Comparison of ENCODE assay signal across 1 cellular context in genomic region chr2:10284108-10284870, GRCh38.
A peak's percentile ranks its signal among the peaks of the same experiment; 100 is the strongest.
TF ChIP-seq lines count a peak whose summit lies in the region.

No MANE protein-coding gene starts in this region.

TF ChIP-seq in HepG2, 621 proteins besides CTCF, POLR2A, EP300 and RAD21 (continued from another document):
- TF ChIP-seq, protein P1, sequence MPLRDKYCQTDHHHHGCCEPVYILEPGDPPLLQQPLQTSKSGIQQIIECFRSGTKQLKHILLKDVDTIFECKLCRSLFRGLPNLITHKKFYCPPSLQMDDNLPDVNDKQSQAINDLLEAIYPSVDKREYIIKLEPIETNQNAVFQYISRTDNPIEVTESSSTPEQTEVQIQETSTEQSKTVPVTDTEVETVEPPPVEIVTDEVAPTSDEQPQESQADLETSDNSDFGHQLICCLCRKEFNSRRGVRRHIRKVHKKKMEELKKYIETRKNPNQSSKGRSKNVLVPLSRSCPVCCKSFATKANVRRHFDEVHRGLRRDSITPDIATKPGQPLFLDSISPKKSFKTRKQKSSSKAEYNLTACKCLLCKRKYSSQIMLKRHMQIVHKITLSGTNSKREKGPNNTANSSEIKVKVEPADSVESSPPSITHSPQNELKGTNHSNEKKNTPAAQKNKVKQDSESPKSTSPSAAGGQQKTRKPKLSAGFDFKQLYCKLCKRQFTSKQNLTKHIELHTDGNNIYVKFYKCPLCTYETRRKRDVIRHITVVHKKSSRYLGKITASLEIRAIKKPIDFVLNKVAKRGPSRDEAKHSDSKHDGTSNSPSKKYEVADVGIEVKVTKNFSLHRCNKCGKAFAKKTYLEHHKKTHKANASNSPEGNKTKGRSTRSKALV (CRISPR knock-in tag; IDR thresholded peaks at IDR 0.05) = no peak
- TF ChIP-seq KLF9 (CRISPR knock-in tag; IDR thresholded peaks at IDR 0.05; ENCODE audit: low read depth) (no peak), ZMYM3 (CRISPR knock-in tag; IDR thresholded peaks at IDR 0.05) (no peak), GZF1 (CRISPR knock-in tag; IDR thresholded peaks at IDR 0.05) (no peak), HNRNPL (IDR thresholded peaks at IDR 0.05; ENCODE audit: low read depth, low read length) (peak; percentile 80), MAZ (IDR thresholded peaks at IDR 0.05; ENCODE audit: borderline replicate concordance, low read depth, low read length) (no peak), MAZ (CRISPR knock-in tag; IDR thresholded peaks at IDR 0.05; ENCODE audit: low read depth) (no peak), CSRNP1 (CRISPR knock-in tag; IDR thresholded peaks at IDR 0.05) (no peak), CENPX (CRISPR knock-in tag; IDR thresholded peaks at IDR 0.05) (no peak), ZNF205 (CRISPR knock-in tag; IDR thresholded peaks at IDR 0.05) (no peak), KAT8 (CRISPR knock-in tag; IDR thresholded peaks at IDR 0.05) (no peak), POLR2AphosphoS2 (IDR thresholded peaks at IDR 0.05; ENCODE audit: low read depth, low read length) (no peak), IRX3 (CRISPR knock-in tag; IDR thresholded peaks at IDR 0.05; ENCODE audit: borderline replicate concordance, low read depth) (no peak), ZNF317 (CRISPR knock-in tag; IDR thresholded peaks at IDR 0.05) (no peak), AGO2 (optimal IDR thresholded peaks at IDR 0.05; ENCODE audit: low read depth, low read length) (peak; percentile 39), NPAS2 (CRISPR knock-in tag; IDR thresholded peaks at IDR 0.05; ENCODE audit: borderline replicate concordance) (no peak), ZNF563 (CRISPR knock-in tag; IDR thresholded peaks at IDR 0.05) (peak; percentile 29; the same call in 1 of the 2 replicates), ZNF10 (CRISPR knock-in tag; IDR thresholded peaks at IDR 0.05; ENCODE audit: borderline replicate concordance, low read depth) (no peak), AHR (CRISPR knock-in tag; IDR thresholded peaks at IDR 0.05) (no peak), ZNF329 (CRISPR knock-in tag; IDR thresholded peaks at IDR 0.05; ENCODE audit: low read depth) (no peak), HIVEP1 (CRISPR knock-in tag; IDR thresholded peaks at IDR 0.05) (no peak)
- TF ChIP-seq, protein P2, sequence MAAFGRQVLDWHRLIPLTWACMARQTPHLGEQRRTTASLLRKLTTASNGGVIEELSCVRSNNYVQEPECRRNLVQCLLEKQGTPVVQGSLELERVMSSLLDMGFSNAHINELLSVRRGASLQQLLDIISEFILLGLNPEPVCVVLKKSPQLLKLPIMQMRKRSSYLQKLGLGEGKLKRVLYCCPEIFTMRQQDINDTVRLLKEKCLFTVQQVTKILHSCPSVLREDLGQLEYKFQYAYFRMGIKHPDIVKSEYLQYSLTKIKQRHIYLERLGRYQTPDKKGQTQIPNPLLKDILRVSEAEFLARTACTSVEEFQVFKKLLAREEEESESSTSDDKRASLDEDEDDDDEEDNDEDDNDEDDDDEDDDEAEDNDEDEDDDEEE (CRISPR knock-in tag; IDR thresholded peaks at IDR 0.05) = no peak
- TF ChIP-seq, protein P3, sequence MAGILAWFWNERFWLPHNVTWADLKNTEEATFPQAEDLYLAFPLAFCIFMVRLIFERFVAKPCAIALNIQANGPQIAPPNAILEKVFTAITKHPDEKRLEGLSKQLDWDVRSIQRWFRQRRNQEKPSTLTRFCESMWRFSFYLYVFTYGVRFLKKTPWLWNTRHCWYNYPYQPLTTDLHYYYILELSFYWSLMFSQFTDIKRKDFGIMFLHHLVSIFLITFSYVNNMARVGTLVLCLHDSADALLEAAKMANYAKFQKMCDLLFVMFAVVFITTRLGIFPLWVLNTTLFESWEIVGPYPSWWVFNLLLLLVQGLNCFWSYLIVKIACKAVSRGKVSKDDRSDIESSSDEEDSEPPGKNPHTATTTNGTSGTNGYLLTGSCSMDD (CRISPR knock-in tag; IDR thresholded peaks at IDR 0.05) = no peak
